Comparison of ENCODE assay signal across 14 cellular contexts in genomic region chr18:58302811-58303210, GRCh38.
DNase-seq lines count a peak whose midpoint lies in the region; ATAC-seq lines count a peak whose summit lies in the region.
"Had no signal": no experiment of that assay in that cellular context is flagged by ENCODE, and none has a peak within 500 bp of the region (broad histone marks: within the 10 kb centered on the region; RNA-seq: fewer than 3 reads in every experiment).

No MANE protein-coding gene starts in this region.

- no peaks in the 10 kb centered on the region for H3K36me3 ChIP-seq in H7 (replicated peaks; ENCODE audit: control insufficient read depth, insufficient read depth, low read length)
- H3K36me3 ChIP-seq: ovary had no signal

- H3K27me3 ChIP-seq in H7 (ENCODE audit: control insufficient read depth, insufficient read depth, low read length): no peaks in the 10 kb centered on the region
- H3K27me3 ChIP-seq: ovary had no signal

- H3K4me3 ChIP-seq in H7 (ENCODE audit: insufficient read depth, low read depth, low read length): no peak overlapping the region
- H3K4me3 ChIP-seq: ovary had no signal

- ATAC-seq in HG03378 (IDR thresholded peaks at IDR 0.05; ENCODE audit: unreplicated experiment) (peak; percentile 17), left colon (peak; percentile 45), HG02642 (IDR thresholded peaks at IDR 0.05; ENCODE audit: poor library complexity, unreplicated experiment) (no peak), HG03139 (IDR thresholded peaks at IDR 0.05; ENCODE audit: unreplicated experiment) (no peak)

- intact Hi-C loops in left colon (cut with DNase I, micrococcal nuclease): no loop called here

- DNase-seq in stimulated activated CD4-positive, alpha-beta T cell treated with anti-CD3 and anti-CD28 coated beads, Interleukin-15, amount 100 ng/mL, for 24 hours: peak; percentile 28
- no peak for DNase-seq in stimulated activated CD4-positive, alpha-beta T cell treated with anti-CD3 and anti-CD28 coated beads, Interleukin-2, amount 100 ng/mL, for 48 hours
- DNase-seq in left colon: no peak
- DNase-seq in H7: no peak
- DNase-seq in NCI-H1048 (lab: John Stamatoyannopoulos, UW): no peak
- DNase-seq: KG1, kidney, NCI-H187, NCI-H774, ovary, SHP77 had no signal

Comparison
In these comparisons a context has a peak if more than half of its experiments do, and no peak if none do; other contexts are left out.
1. ATAC-seq: peak in HG03378 (single experiment) and left colon (single experiment); none in HG02642 (single experiment) and HG03139 (single experiment).